ENCODE assay signal across 26 cellular contexts in genomic region chr18:35128675-35129074, GRCh38.
"Had no signal": no experiment of that assay in that cellular context is flagged by ENCODE, and none has a peak within 500 bp of the region (broad histone marks: within the 10 kb centered on the region; RNA-seq: fewer than 3 reads in every experiment).

No MANE protein-coding gene starts in this region.

- H3K36me3 ChIP-seq: neural progenitor cell had no signal

- H3K27ac Mint-ChIP-seq: activated B cell treated with CpG ODN at 0.5 μM for 24 hours; neural progenitor cell; T-cell; T-helper 2 cell treated with Interferon-gamma antibody and Interleukin-4, amounts not matched to agents 5 μg/mL and 100 μg/mL, for 36 hours had no signal

- H3K27me3 Mint-ChIP-seq: activated B cell treated with CpG ODN at 0.5 μM for 24 hours; effector memory CD8-positive, alpha-beta T cell; T-cell had no signal

- H3K4me1 ChIP-seq: neural progenitor cell, parathyroid adenoma, transverse colon had no signal

- H3K79me2 ChIP-seq: parathyroid adenoma had no signal

- FAIRE-seq: endothelial cell of umbilical vein had no signal

- H3K4me1 Mint-ChIP-seq: neural progenitor cell had no signal

- H3K4me3 ChIP-seq: coronary artery, heart right ventricle, lower lobe of right lung, neural progenitor cell, psoas muscle, smooth muscle cell, testis, transverse colon had no signal

- H2AFZ ChIP-seq: neural progenitor cell, parathyroid adenoma had no signal

- H3K9me3 Mint-ChIP-seq: activated naive CD4-positive, alpha-beta T cell treated with anti-CD3 and anti-CD28 coated beads, Interleukin-2, amount 50 U/mL, for 72 hours; effector memory CD8-positive, alpha-beta T cell; neural progenitor cell; T-cell had no signal

- H3K4me2 ChIP-seq: neural progenitor cell, smooth muscle cell had no signal

- H3K9me3 ChIP-seq: lower lobe of right lung, psoas muscle, testis, transverse colon had no signal

- H3K4me3 Mint-ChIP-seq: activated B cell treated with CpG ODN at 0.5 μM for 24 hours; effector memory CD8-positive, alpha-beta T cell; neural progenitor cell; T-cell; T-helper 2 cell treated with Interferon-gamma antibody and Interleukin-4, amounts not matched to agents 5 μg/mL and 100 μg/mL, for 36 hours had no signal

- H3K27me3 ChIP-seq: brain microvascular endothelial cell, heart right ventricle, neural progenitor cell, testis, transverse colon had no signal

- H3K9ac ChIP-seq: neural progenitor cell, parathyroid adenoma had no signal

- DNase-seq: activated B cell treated with CpG ODN at 0.5 μM for 24 hours; activated CD4-positive, alpha-beta T cell treated with anti-CD3 and anti-CD28 coated beads, Interleukin-2, amount 50 U/mL, for 4 hours; amniotic stem cell; brain microvascular endothelial cell; effector memory CD8-positive, alpha-beta T cell; foreskin fibroblast; heart right ventricle; kidney glomerular epithelial cell; lower lobe of right lung; mesendoderm; occipital lobe; psoas muscle; stimulated activated CD4-positive, alpha-beta T cell treated with anti-CD3 and anti-CD28 coated beads, Interleukin-1b, Interleukin-23, amount 100 ng/mL, for 48 hours; stimulated activated naive CD8-positive, alpha-beta T cell treated with anti-CD3 and anti-CD28 coated beads, Interleukin-15, Interleukin-2, amounts not matched to agents 100 U/mL and 50 U/mL, for 24 hours; T-cell; testis; transverse colon had no signal

- H3K27ac ChIP-seq: brain microvascular endothelial cell, coronary artery, heart right ventricle, lower lobe of right lung, neural progenitor cell, parathyroid adenoma, psoas muscle, testis, transverse colon had no signal

- ATAC-seq: activated naive CD4-positive, alpha-beta T cell treated with anti-CD3 and anti-CD28 coated beads, Interleukin-2, amount 50 U/mL, for 72 hours; effector memory CD8-positive, alpha-beta T cell; esophagus mucosa; heart right ventricle; left lobe of liver; lower lobe of right lung; psoas muscle; stimulated activated naive CD8-positive, alpha-beta T cell treated with anti-CD3 and anti-CD28 coated beads, Interleukin-15, Interleukin-2, amounts not matched to agents 100 U/mL and 50 U/mL, for 24 hours; T-cell had no signal
